In the genomic region with DNA sequence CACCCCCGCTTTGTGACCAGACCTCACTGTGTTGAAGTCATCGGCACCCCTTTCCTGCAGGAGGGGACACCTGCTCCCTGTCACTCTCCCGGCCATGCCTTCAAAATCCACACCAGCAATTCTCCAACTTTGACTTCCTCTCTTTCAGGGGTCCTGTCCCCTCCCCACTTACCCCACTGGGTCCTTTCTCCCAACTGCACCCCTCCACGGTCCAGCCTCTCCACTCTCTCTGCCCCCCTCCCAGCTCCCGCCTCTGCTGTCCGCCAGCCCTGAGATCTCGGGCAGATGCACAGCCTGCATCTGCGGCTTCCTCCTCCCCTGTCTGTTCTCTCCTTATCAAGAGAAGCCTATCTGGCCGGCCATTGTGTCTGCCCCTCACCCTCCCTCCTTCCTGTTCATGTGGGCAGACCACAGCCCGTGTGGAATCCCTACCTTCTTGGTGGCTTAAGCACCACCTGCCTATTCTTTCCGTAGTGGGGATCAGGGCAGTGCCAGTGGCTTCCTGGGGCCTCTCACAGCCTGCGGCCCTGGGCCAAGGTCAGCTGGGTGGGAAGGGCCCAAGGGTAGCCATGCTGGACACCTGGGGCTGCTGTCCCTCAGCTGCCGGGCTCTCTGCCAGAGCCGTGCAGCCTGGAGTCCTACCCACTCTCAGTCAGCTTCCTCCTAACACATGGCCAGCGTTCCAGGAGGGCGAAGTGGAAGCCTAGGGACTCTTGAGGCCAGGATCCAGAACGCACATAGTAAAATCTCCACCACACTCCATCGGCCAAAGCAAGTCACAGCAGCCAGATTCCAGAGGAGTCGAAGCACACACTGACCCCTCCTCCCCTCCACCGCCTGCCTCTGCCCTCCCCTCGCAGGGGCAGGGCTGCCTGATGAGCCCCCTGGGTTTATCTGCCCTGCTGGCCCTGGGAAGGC, we compare ENCODE assay signal across 1 cellular context.
TF ChIP-seq lines count a peak whose summit lies in the region.

No MANE protein-coding gene starts in this region.

TF ChIP-seq in IMR-90, 13 proteins besides CTCF, POLR2A, EP300 and RAD21:
- TF ChIP-seq, protein P1, sequence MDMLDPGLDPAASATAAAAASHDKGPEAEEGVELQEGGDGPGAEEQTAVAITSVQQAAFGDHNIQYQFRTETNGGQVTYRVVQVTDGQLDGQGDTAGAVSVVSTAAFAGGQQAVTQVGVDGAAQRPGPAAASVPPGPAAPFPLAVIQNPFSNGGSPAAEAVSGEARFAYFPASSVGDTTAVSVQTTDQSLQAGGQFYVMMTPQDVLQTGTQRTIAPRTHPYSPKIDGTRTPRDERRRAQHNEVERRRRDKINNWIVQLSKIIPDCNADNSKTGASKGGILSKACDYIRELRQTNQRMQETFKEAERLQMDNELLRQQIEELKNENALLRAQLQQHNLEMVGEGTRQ (IDR thresholded peaks at IDR 0.05; ENCODE audit: low read depth, low read length) = no peak
- TF ChIP-seq BHLHE40 (IDR thresholded peaks at IDR 0.05; ENCODE audit: low read depth, low read length) = peak; percentile 31; the same call in 1 of the 2 replicates
